23 cellular contexts compared by ENCODE assay signal in the genomic region with DNA sequence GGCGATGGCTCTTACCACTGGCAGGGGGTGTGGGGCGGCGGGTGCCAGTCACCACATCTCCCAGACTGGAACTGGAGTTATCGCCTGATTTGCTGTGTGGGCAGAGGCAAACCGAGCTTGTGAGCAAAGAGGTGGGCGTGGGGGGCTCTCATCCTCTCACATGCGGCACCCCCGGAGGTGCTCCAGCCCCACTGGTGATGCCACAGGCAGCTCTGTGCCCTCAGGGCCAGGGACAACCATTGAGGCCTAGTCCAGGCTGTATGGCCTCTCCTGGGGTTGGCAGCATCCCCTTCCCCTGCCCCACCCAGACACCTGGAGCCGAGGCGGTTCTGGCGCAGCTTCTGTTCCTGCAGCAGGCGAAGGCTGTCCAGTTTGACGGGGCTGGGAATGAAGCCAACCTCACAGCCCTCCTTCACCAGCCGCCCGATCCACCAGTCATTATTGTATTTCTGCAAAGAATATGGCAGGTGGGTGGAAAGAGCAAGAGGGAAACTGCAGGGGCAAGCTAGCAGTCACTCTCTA. TPM values are rescaled to one million over a fixed set of nuclear protein-coding genes. Genes with fewer than 3 reads are reported as not detected.
A peak's percentile ranks its signal among the peaks of the same experiment; 100 is the strongest.
DNase-seq lines count a peak whose midpoint lies in the region; ATAC-seq and TF ChIP-seq lines count a peak whose summit lies in the region.
"Had no signal": no experiment of that assay in that cellular context is flagged by ENCODE, and none has a peak within 500 bp of the region (broad histone marks: within the 10 kb centered on the region; RNA-seq: fewer than 3 reads in every experiment).

No MANE protein-coding gene starts in this region.

- no peak for TF ChIP-seq CTCF in gastrocnemius medialis (IDR thresholded peaks at IDR 0.05 in 4 of 5, conservative IDR thresholded peaks at IDR 0.05 in 1 of 5)
- no peak for TF ChIP-seq CTCF in vagina (IDR thresholded peaks at IDR 0.05)

- H3K36me3 ChIP-seq in gastrocnemius medialis, result peaks cover 0 to 87% of the 10 kb centered on the region in 2 donors
- peaks cover 0 to 50% of the 10 kb centered on the region in 2 donors for H3K36me3 ChIP-seq in vagina

- H3K27me3 ChIP-seq in gastrocnemius medialis, result no peaks in the 10 kb centered on the region
- no peaks in the 10 kb centered on the region for H3K27me3 ChIP-seq in vagina

- TF ChIP-seq POLR2A in gastrocnemius medialis (IDR thresholded peaks at IDR 0.05) (no peak), vagina (IDR thresholded peaks at IDR 0.05) (no peak)

- no peak overlapping the region for H3K4me3 ChIP-seq in gastrocnemius medialis
- H3K4me3 ChIP-seq in vagina, result no peak overlapping the region
- H3K4me3 ChIP-seq: PC-9 had no signal

- no peaks in the 10 kb centered on the region for H3K9me3 ChIP-seq in gastrocnemius medialis
- no peaks in the 10 kb centered on the region for H3K9me3 ChIP-seq in vagina

- H3K27ac ChIP-seq in gastrocnemius medialis (peak overlapping the region in 3 of 4 donors; percentile 42 to 96 (median 87)), vagina (no peak overlapping the region)
- H3K27ac ChIP-seq: PC-9 had no signal

- intact Hi-C loops in gastrocnemius medialis (cut with DNase I; ENCODE audit: low total_unique reads) (no loop called here), vagina (cut with DNase I) (no loop called here)

- H3K4me1 ChIP-seq in gastrocnemius medialis (peaks cover 22 to 25% of the 10 kb centered on the region in 2 donors), vagina (no peaks in the 10 kb centered on the region)

- in situ Hi-C loops in gastrocnemius medialis (cut with MboI; ENCODE audit: low sequenced_read_pairs in 4 of 4), result no loop called here

- ATAC-seq in esophagus mucosa (peak; percentile 17), gastrocnemius medialis (no peak)

- peak; percentile 56 to 78 for DNase-seq in NCI-H2081 (lab: John Stamatoyannopoulos, UW)
- no peak for DNase-seq in NCI-H2081 treated with DMSO at 0.1 percent for 48 hours (lab: John Stamatoyannopoulos, UW)
- peak; percentile 71 for DNase-seq in NCI-H1105 treated with DMSO at 0.1 percent for 48 hours (lab: John Stamatoyannopoulos, UW)
- no peak for DNase-seq in gastrocnemius medialis
- no peak for DNase-seq in retina
- no peak for DNase-seq in vagina (ENCODE audit: extremely low spot score in 2 of 2)
- DNase-seq in NCI-H526 (lab: John Stamatoyannopoulos, UW), result no peak
- DNase-seq: CD4-positive, CD25-positive, alpha-beta regulatory T cell; COR-L47; DMS153; GDM1; H9; MM.1S; NCI-H1417; NCI-H1930; NCI-H510A; NCI-H82; PC-9 had no signal

RNA-seq across cellular contexts. Expression of a gene that starts 10.9 kb away (rescaled TPM):
- total RNA-seq in esophagus mucosa, result 2.0 TPM
- total RNA-seq in gastrocnemius medialis, result 100 to 1,000 TPM; 236 to 432 (median 340) TPM
- 8.3 TPM for total RNA-seq in vagina

RNA-seq across cellular contexts. Expression of a gene that starts 13.5 kb away (rescaled TPM):
- total RNA-seq in esophagus mucosa (1,581 TPM), gastrocnemius medialis (1,000 to 10,000 TPM; 1,960 to 2,584 (median 2,358) TPM), vagina (2,758 TPM)

RNA-seq across cellular contexts. Expression of a gene that starts 20.6 kb away (rescaled TPM):
- total RNA-seq in esophagus mucosa (not detected), gastrocnemius medialis (under 1 TPM in 2 of 4 donors, not detected in 2; 0.20 to 0.22 TPM), vagina (not detected)
- total RNA-seq: A172; B cell; CD4-positive, CD25-positive, alpha-beta regulatory T cell; Daoy; H9; LHCN-M2; PC-9 had no signal

RNA-seq across cellular contexts. Expression of a gene that starts 35.1 kb away (rescaled TPM):
- 3.1 TPM for total RNA-seq in esophagus mucosa
- total RNA-seq in gastrocnemius medialis, result 1 to 10 TPM in 3 of 4 donors, under 1 TPM in 1; 0.49 to 4.5 (median 2.4) TPM
- total RNA-seq in vagina, result 6.6 TPM
- total RNA-seq: B cell had no signal

RNA-seq across cellular contexts. Expression of a gene that starts 39.2 kb away (rescaled TPM):
- total RNA-seq in esophagus mucosa, result 0.60 TPM
- total RNA-seq in gastrocnemius medialis, result not detected
- total RNA-seq in vagina, result 0.98 TPM
- total RNA-seq: A172; B cell; CD4-positive, CD25-positive, alpha-beta regulatory T cell had no signal

Comparison
In these comparisons a context has a peak if more than half of its experiments do, and no peak if none do; other contexts are left out.
1. DNase-seq: peak in NCI-H2081 (2 of 2) and NCI-H1105 treated with DMSO at 0.1 percent for 48 hours (single experiment); none in NCI-H2081 treated with DMSO at 0.1 percent for 48 hours (single experiment), gastrocnemius medialis (0 of 2), retina (single experiment), vagina (0 of 2) and NCI-H526 (0 of 2).
2. RNA of a gene that starts 10.9 kb away (total RNA-seq): 236 to 432 TPM in gastrocnemius medialis; 8.3 TPM in vagina (single experiment) and 2.0 TPM in esophagus mucosa (single experiment); every median in the first group is over 10 times any median in the second.